Comparison of ENCODE assay signal across 11 cellular contexts in the genomic region with DNA sequence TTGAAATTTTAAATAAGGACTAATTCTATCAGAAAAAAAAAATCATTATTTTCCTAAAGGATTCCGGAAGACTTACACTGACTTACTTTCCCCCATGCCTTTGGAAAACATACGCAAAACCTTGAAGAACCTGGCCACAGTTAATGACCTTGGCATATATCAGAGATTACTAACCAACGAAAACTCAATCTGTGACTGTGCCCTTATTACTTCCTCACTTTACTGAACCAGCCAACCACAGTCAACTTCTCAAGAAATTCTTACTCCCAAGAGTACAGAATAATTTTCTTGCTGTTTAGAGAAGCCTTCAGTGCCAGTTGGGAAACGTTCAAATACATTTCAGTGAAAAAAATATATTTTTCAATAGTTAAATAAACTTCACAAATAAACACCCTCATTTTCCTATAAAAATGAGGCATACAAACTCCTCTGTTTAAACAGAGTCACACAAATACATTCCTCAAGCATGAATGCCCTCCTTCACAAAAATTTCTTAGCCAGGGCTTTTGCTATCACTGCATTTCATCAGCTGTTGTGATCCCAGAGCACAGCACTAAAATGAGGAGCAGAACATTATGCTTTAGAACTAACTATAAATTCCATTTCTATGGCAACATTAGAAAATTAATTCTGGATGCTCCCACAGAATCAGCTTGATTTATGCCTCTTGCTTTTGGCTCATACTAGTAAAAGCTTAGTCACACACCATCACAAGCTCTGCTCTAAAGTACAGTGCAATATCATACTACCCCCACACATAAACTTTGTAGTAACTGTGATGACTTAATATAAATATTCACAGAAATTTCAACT.
DNase-seq lines count a peak whose midpoint lies in the region; ATAC-seq and TF ChIP-seq lines count a peak whose summit lies in the region.
"Had no signal": no experiment of that assay in that cellular context is flagged by ENCODE, and none has a peak within 500 bp of the region (broad histone marks: within the 10 kb centered on the region; RNA-seq: fewer than 3 reads in every experiment).

No MANE protein-coding gene starts in this region.

- ATAC-seq in right cardiac atrium (peak; percentile 70 to 71), GM18505 (IDR thresholded peaks at IDR 0.05; ENCODE audit: unreplicated experiment) (no peak), HG02852 (IDR thresholded peaks at IDR 0.05; ENCODE audit: unreplicated experiment) (no peak)
- ATAC-seq: naive thymus-derived CD4-positive, alpha-beta T cell had no signal

- no peaks in the 10 kb centered on the region for H3K36me3 ChIP-seq in smooth muscle cell (ENCODE audit: low read depth)

- no peaks in the 10 kb centered on the region for H3K79me2 ChIP-seq in smooth muscle cell (ENCODE audit: low read depth)

- peak overlapping the region; percentile 73 for H3K4me2 ChIP-seq in smooth muscle cell

- peak overlapping the region; percentile 76 for H3K9ac ChIP-seq in smooth muscle cell (ENCODE audit: low read depth)

- H3K4me3 ChIP-seq in right cardiac atrium (ENCODE audit: low read length) (no peak overlapping the region), smooth muscle cell (no peak overlapping the region)

- WGBS in right cardiac atrium: 51% methylated on average over 4 of the region's 4 CpGs
- 52% methylated on average over 4 of the region's 4 CpGs for WGBS in smooth muscle cell (ENCODE audit: low lambda C conversion rate)

- H3K9me3 ChIP-seq in right cardiac atrium (ENCODE audit: control insufficient read depth, low read length): no peaks in the 10 kb centered on the region
- H3K9me3 ChIP-seq in smooth muscle cell (replicated peaks; ENCODE audit: low read depth): no peaks in the 10 kb centered on the region

- H3F3A ChIP-seq in smooth muscle cell (ENCODE audit: low read depth): peaks cover 9% of the 10 kb centered on the region

- DNase-seq in GM04504 (ENCODE audit: low read depth) (peak; percentile 95), astrocyte of the hippocampus (ENCODE audit: low read depth, low spot score) (peak; percentile 75), right cardiac atrium (no peak), smooth muscle cell (lab: John Stamatoyannopoulos, UW; ENCODE audit: unreplicated experiment) (no peak), SW 1271 (lab: John Stamatoyannopoulos, UW) (no peak), NCI-H1048 (lab: John Stamatoyannopoulos, UW) (no peak)
- DNase-seq: activated CD4-positive, alpha-beta T cell treated with anti-CD3 and anti-CD28 coated beads, Interleukin-2, amount 50 U/mL, for 1 hour; naive thymus-derived CD4-positive, alpha-beta T cell; stimulated activated CD8-positive, alpha-beta memory T cell treated with anti-CD3 and anti-CD28 coated beads, Interleukin-4, amount 100 ng/mL, for 48 hours had no signal

- H3K27me3 ChIP-seq in right cardiac atrium (ENCODE audit: control insufficient read depth, insufficient read depth) (no peaks in the 10 kb centered on the region), smooth muscle cell (ENCODE audit: low read depth) (no peaks in the 10 kb centered on the region)

- H2AFZ ChIP-seq in smooth muscle cell (ENCODE audit: low read depth): no peak overlapping the region

- intact Hi-C loops in right cardiac atrium (cut with DNase I): no loop called here

- no peak overlapping the region for H3K27ac ChIP-seq in right cardiac atrium (ENCODE audit: low read length)
- peak overlapping the region; percentile 93 for H3K27ac ChIP-seq in smooth muscle cell (ENCODE audit: low read depth)

- TF ChIP-seq CTCF in smooth muscle cell (IDR thresholded peaks at IDR 0.05; ENCODE audit: borderline replicate concordance, insufficient read depth, poor library complexity, severe bottlenecking): no peak

- no peak for TF ChIP-seq POLR2A in GM18505 (IDR thresholded peaks at IDR 0.05; ENCODE audit: borderline replicate concordance, extremely low read depth, insufficient read depth, insufficient read length)

- H4K20me1 ChIP-seq in smooth muscle cell (ENCODE audit: low read depth): no peaks in the 10 kb centered on the region

- H3K4me1 ChIP-seq in right cardiac atrium (ENCODE audit: control insufficient read depth, insufficient read depth, low read length) (peaks cover 2% of the 10 kb centered on the region), smooth muscle cell (ENCODE audit: low read depth) (peaks cover 49% of the 10 kb centered on the region)

Comparison
In these comparisons a context has a peak if more than half of its experiments do, and no peak if none do; other contexts are left out.
1. DNase-seq: peak in GM04504 (single experiment) and astrocyte of the hippocampus (single experiment); none in right cardiac atrium (0 of 3), smooth muscle cell (single experiment), SW 1271 (0 of 2) and NCI-H1048 (single experiment).
2. ATAC-seq: peak in right cardiac atrium (2 of 2); none in GM18505 (single experiment) and HG02852 (single experiment).